Comparison of ENCODE assay signal across 22 cellular contexts in genomic region chr5:84438456-84438855, GRCh38. TPM values are rescaled to one million over a fixed set of nuclear protein-coding genes. Genes with fewer than 3 reads are reported as not detected.
"Had no signal": no experiment of that assay in that cellular context is flagged by ENCODE, and none has a peak within 500 bp of the region (broad histone marks: within the 10 kb centered on the region; RNA-seq: fewer than 3 reads in every experiment).

No MANE protein-coding gene starts in this region.

- H3K27ac ChIP-seq: adrenal gland, left lung, transverse colon, uterus, WERI-Rb-1 had no signal

- H3K4me3 Mint-ChIP-seq: effector memory CD8-positive, alpha-beta T cell; nephron; T-helper 17 cell had no signal

- H3K36me3 ChIP-seq: adrenal gland, left lung, transverse colon, uterus, WERI-Rb-1 had no signal

- DNase-seq: activated CD4-positive, alpha-beta T cell treated with anti-CD3 and anti-CD28 coated beads for 1 hour; activated CD4-positive, alpha-beta T cell treated with anti-CD3 and anti-CD28 coated beads, Interleukin-2, amount 50 U/mL, for 48 hours; activated gamma-delta T cell treated with Interleukin-2 at 50 U/mL for 16 hours; adrenal gland; effector memory CD8-positive, alpha-beta T cell; head of caudate nucleus; kidney; left lung; mammary epithelial cell; midbrain; stimulated activated CD4-positive, alpha-beta T cell treated with anti-CD3 and anti-CD28 coated beads, Interleukin-12 subunit alpha, Interleukin-12 subunit beta, amount 100 ng/mL, for 4 hours; stimulated activated CD4-positive, alpha-beta T cell treated with anti-CD3 and anti-CD28 coated beads, Interleukin-1b, Interleukin-23, amount 100 ng/mL, for 48 hours; stimulated activated CD8-positive, alpha-beta memory T cell treated with anti-CD3 and anti-CD28 coated beads, Interleukin-4, amount 100 ng/mL, for 48 hours; stimulated activated naive CD4-positive, alpha-beta T cell treated with Interleukin-2 at 50 U/mL for 16 hours; T-helper 17 cell; transverse colon; uterus; WERI-Rb-1 had no signal

- H3K36me3 Mint-ChIP-seq: activated naive CD4-positive, alpha-beta T cell treated with anti-CD3 and anti-CD28 coated beads, Interleukin-2, amount 50 U/mL, for 72 hours had no signal

- H3K4me1 ChIP-seq: adrenal gland, left lung, transverse colon, uterus had no signal

- H3K9me3 ChIP-seq: adrenal gland, left lung, transverse colon, uterus had no signal

- H3K27me3 ChIP-seq: adrenal gland, left lung, transverse colon, uterus had no signal

- H3K27me3 Mint-ChIP-seq: effector memory CD8-positive, alpha-beta T cell; T-helper 17 cell had no signal

- FAIRE-seq: frontal cortex, kidney had no signal

- H3K4me1 Mint-ChIP-seq: T-helper 17 cell had no signal

- ATAC-seq: activated naive CD4-positive, alpha-beta T cell treated with anti-CD3 and anti-CD28 coated beads, Interleukin-2, amount 50 U/mL, for 72 hours; effector memory CD8-positive, alpha-beta T cell; sciatic nerve; T-helper 17 cell had no signal

- H3K27ac Mint-ChIP-seq: activated naive CD4-positive, alpha-beta T cell treated with anti-CD3 and anti-CD28 coated beads, Interleukin-2, amount 50 U/mL, for 72 hours; effector memory CD8-positive, alpha-beta T cell; nephron; T-helper 17 cell had no signal

- H3K4me3 ChIP-seq: adrenal gland, left lung, transverse colon, uterus had no signal

RNA-seq across cellular contexts. Expression of gene EDIL3, which starts 53.8 kb away (rescaled TPM):
- total RNA-seq: activated naive CD4-positive, alpha-beta T cell treated with anti-CD3 and anti-CD28 coated beads, Interleukin-2, amount 50 U/mL, for 72 hours; T-helper 17 cell had no signal
